In genomic region chr10:87660484-87661133, GRCh38 we compare ENCODE assay signal across 8 cellular contexts. TPM values are rescaled to one million over a fixed set of nuclear protein-coding genes. Genes with fewer than 3 reads are reported as not detected.
DNase-seq lines count a peak whose midpoint lies in the region; ATAC-seq and TF ChIP-seq lines count a peak whose summit lies in the region.

No MANE protein-coding gene starts in this region.

- no peaks in the 10 kb centered on the region for H3K36me3 Mint-ChIP-seq in CD8-positive, alpha-beta T cell

- CTCF ChIA-PET in CD8-positive, alpha-beta T cell (lab: Charles Lee): no interaction called here

- intact Hi-C loops in CD8-positive, alpha-beta T cell (cut with DNase I, micrococcal nuclease): no loop called here

- H3K79me2 ChIP-seq in OCI-LY3 (ENCODE audit: low read length): no peaks in the 10 kb centered on the region

- H3K27me3 Mint-ChIP-seq in CD8-positive, alpha-beta T cell (ENCODE audit: low read depth): peaks cover 48% of the 10 kb centered on the region

- H3K27me3 ChIP-seq in CD8-positive, alpha-beta T cell (ENCODE audit: insufficient read depth, low read length): peaks cover 14% of the 10 kb centered on the region
- H3K27me3 ChIP-seq in OCI-LY3 (ENCODE audit: low read depth, low read length) (0 out of 2 replicates have a peak, but pooled peaks cover 15% of the 10 kb centered on the region), duodenal mucosa (ENCODE audit: control insufficient read depth in 1 of 2, insufficient read depth in 2 of 2, low read length in 2 of 2) (no peaks in the 10 kb centered on the region), mucosa of stomach (ENCODE audit: control insufficient read depth, insufficient read depth, low read length) (peaks cover 5% of the 10 kb centered on the region), foreskin keratinocyte (peaks cover 6% of the 10 kb centered on the region)

- H3K9me3 Mint-ChIP-seq in CD8-positive, alpha-beta T cell: no peaks in the 10 kb centered on the region

- H3K4me1 Mint-ChIP-seq in CD8-positive, alpha-beta T cell (ENCODE audit: low read depth): peaks cover 11% of the 10 kb centered on the region

- POLR2A ChIA-PET in CD8-positive, alpha-beta T cell (lab: Charles Lee): no interaction called here

- no peak for ATAC-seq in CD8-positive, alpha-beta T cell
- no peak for ATAC-seq in activated CD4-positive, CD25-positive, alpha-beta regulatory T cell treated with anti-CD3 and anti-CD28 coated beads, Interleukin-2, amount 50 U/mL, for 24 hours
- no peak for ATAC-seq in foreskin keratinocyte
- no peak for ATAC-seq in GM21515 (IDR thresholded peaks at IDR 0.05; ENCODE audit: unreplicated experiment)

- H3K9ac ChIP-seq in OCI-LY3 (ENCODE audit: low read length): peak overlapping the region; percentile 32
- peak overlapping the region; percentile 51 to 78 for H3K9ac ChIP-seq in duodenal mucosa (ENCODE audit: low read depth in 1 of 2, low read length in 2 of 2)
- H3K9ac ChIP-seq in mucosa of stomach (ENCODE audit: low read length): peak overlapping the region; percentile 77

- H3K4me3 Mint-ChIP-seq in CD8-positive, alpha-beta T cell: peak overlapping the region; percentile 79

- peaks cover 6% of the 10 kb centered on the region for H3K4me1 ChIP-seq in CD8-positive, alpha-beta T cell (ENCODE audit: insufficient read depth, low read length)
- H3K4me1 ChIP-seq in OCI-LY3 (ENCODE audit: low read length) (no peaks in the 10 kb centered on the region), duodenal mucosa (ENCODE audit: control insufficient read depth in 1 of 2, insufficient read depth in 2 of 2, low read length in 2 of 2) (peaks cover 4 to 16% of the 10 kb centered on the region in 2 donors), mucosa of stomach (ENCODE audit: control insufficient read depth, insufficient read depth, low read length) (no peaks in the 10 kb centered on the region), foreskin keratinocyte (no peaks in the 10 kb centered on the region)

- H2AFZ ChIP-seq in OCI-LY3 (ENCODE audit: low read depth, low read length): peak overlapping the region; percentile 63

- no peaks in the 10 kb centered on the region for H3K9me3 ChIP-seq in CD8-positive, alpha-beta T cell (ENCODE audit: low read length)
- H3K9me3 ChIP-seq in OCI-LY3 (ENCODE audit: insufficient read depth, low read length): no peaks in the 10 kb centered on the region
- no peaks in the 10 kb centered on the region for H3K9me3 ChIP-seq in duodenal mucosa (ENCODE audit: control insufficient read depth in 1 of 2, low read length in 2 of 2)
- H3K9me3 ChIP-seq in mucosa of stomach (ENCODE audit: control insufficient read depth, low read length): no peaks in the 10 kb centered on the region

- no peak for DNase-seq in CD8-positive, alpha-beta T cell
- no peak for DNase-seq in NCI-H526 treated with DMSO at 0.1 percent for 48 hours (lab: John Stamatoyannopoulos, UW)
- DNase-seq in foreskin keratinocyte: no peak

- H3K27ac Mint-ChIP-seq in CD8-positive, alpha-beta T cell: no peak overlapping the region

- no peaks in the 10 kb centered on the region for H4K20me1 ChIP-seq in OCI-LY3 (ENCODE audit: insufficient read depth, low read length)

- no peak overlapping the region for H3K27ac ChIP-seq in CD8-positive, alpha-beta T cell (ENCODE audit: low read depth, low read length)
- H3K27ac ChIP-seq in OCI-LY3 (ENCODE audit: low read length) (no peak overlapping the region), duodenal mucosa (ENCODE audit: low read depth, low read length) (no peak overlapping the region), foreskin keratinocyte (no peak overlapping the region)

- TF ChIP-seq CTCF in CD8-positive, alpha-beta T cell (IDR thresholded peaks at IDR 0.05): no peak
- TF ChIP-seq CTCF in OCI-LY3 (IDR thresholded peaks at IDR 0.05; ENCODE audit: low read depth, low read length) (no peak), foreskin keratinocyte (conservative IDR thresholded peaks at IDR 0.05) (no peak)

- peak overlapping the region; percentile 78 for H3K4me2 ChIP-seq in OCI-LY3 (ENCODE audit: low read length)

- H3K36me3 ChIP-seq in CD8-positive, alpha-beta T cell (ENCODE audit: insufficient read depth, low read length): no peaks in the 10 kb centered on the region
- no peaks in the 10 kb centered on the region for H3K36me3 ChIP-seq in OCI-LY3 (replicated peaks; ENCODE audit: low read depth, low read length)
- no peaks in the 10 kb centered on the region for H3K36me3 ChIP-seq in duodenal mucosa (ENCODE audit: control insufficient read depth in 1 of 2, insufficient read depth in 2 of 2, low read length in 2 of 2)
- H3K36me3 ChIP-seq in mucosa of stomach (ENCODE audit: control insufficient read depth, insufficient read depth, low read length): no peaks in the 10 kb centered on the region

- peak overlapping the region; percentile 48 for H3K4me3 ChIP-seq in CD8-positive, alpha-beta T cell (ENCODE audit: low read depth, low read length)
- peak overlapping the region; percentile 76 for H3K4me3 ChIP-seq in OCI-LY3 (ENCODE audit: low read length)
- peak overlapping the region; percentile 73 to 86 for H3K4me3 ChIP-seq in duodenal mucosa (ENCODE audit: low read depth in 1 of 2, low read length in 2 of 2)
- peak overlapping the region; percentile 79 for H3K4me3 ChIP-seq in mucosa of stomach (ENCODE audit: low read length)

RNA-seq across cellular contexts. Expression of gene PAPSS2, which starts 0.9 kb away (rescaled TPM):
- total RNA-seq in CD8-positive, alpha-beta T cell: not detected
- total RNA-seq in foreskin keratinocyte: 2.3 and 4.1 TPM in 2 replicates
- 1.0 and 1.7 TPM in 2 replicates for polyA plus RNA-seq in foreskin keratinocyte
